In the genomic region with DNA sequence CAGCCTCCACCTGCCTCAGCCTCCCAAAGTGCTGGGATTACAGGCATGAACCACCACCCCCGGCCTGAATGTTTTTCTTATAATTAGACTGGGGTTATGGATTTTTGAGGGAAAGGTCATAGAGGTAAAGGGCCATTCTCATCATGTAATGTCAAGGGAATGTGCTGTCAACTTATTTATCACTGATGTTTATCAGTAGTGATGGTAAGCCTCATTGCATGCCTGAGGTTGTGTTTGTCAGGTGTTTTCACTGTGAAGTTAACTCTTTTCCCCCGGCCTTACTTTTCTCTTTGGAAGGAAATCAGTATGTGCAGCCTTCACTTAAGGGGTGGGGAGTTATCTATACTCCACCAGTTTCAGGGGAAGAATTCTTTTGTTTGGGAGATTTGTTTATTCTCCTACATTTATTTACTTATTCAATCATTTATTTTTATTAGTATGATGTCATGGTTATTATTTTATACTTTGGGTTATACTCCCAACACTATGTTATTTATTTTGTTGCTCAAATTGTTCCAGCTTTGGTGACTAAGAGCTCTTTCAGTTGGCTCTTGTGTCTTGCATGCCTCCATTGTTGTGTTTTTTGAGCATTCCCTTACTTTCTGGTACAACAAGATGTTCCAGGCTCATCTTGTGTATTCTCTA, we compare ENCODE assay signal across 1 cellular context.
TF ChIP-seq lines count a peak whose summit lies in the region.

No MANE protein-coding gene starts in this region.

TF ChIP-seq in GM23338, 12 proteins besides CTCF, POLR2A, EP300 and RAD21:
- TF ChIP-seq POLR2AphosphoS5 (IDR thresholded peaks at IDR 0.05; ENCODE audit: low read depth) = no peak
- no peak for TF ChIP-seq EZH2phosphoT487 (IDR thresholded peaks at IDR 0.05; ENCODE audit: unreplicated experiment)
- TF ChIP-seq REST (IDR thresholded peaks at IDR 0.05; ENCODE audit: unreplicated experiment) = no peak
- no peak for TF ChIP-seq EZH2 (IDR thresholded peaks at IDR 0.05; ENCODE audit: low read depth, unreplicated experiment)
- TF ChIP-seq ZNF331 (CRISPR knock-in tag; IDR thresholded peaks at IDR 0.05; ENCODE audit: low read depth) = no peak
- TF ChIP-seq NANOG (IDR thresholded peaks at IDR 0.05; ENCODE audit: borderline replicate concordance) = no peak
- TF ChIP-seq STAT1 (IDR thresholded peaks at IDR 0.05; ENCODE audit: unreplicated experiment) = no peak
- no peak for TF ChIP-seq ZNF462 (CRISPR knock-in tag; IDR thresholded peaks at IDR 0.05)
- TF ChIP-seq, protein P1, sequence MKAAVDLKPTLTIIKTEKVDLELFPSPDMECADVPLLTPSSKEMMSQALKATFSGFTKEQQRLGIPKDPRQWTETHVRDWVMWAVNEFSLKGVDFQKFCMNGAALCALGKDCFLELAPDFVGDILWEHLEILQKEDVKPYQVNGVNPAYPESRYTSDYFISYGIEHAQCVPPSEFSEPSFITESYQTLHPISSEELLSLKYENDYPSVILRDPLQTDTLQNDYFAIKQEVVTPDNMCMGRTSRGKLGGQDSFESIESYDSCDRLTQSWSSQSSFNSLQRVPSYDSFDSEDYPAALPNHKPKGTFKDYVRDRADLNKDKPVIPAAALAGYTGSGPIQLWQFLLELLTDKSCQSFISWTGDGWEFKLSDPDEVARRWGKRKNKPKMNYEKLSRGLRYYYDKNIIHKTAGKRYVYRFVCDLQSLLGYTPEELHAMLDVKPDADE (IDR thresholded peaks at IDR 0.05) = no peak
- no peak for TF ChIP-seq CREB1 (CRISPR knock-in tag; IDR thresholded peaks at IDR 0.05; ENCODE audit: low read depth)
- TF ChIP-seq JUNB (IDR thresholded peaks at IDR 0.05; ENCODE audit: unreplicated experiment) = no peak
- TF ChIP-seq ZNF114 (CRISPR knock-in tag; IDR thresholded peaks at IDR 0.05) = no peak
